13 cellular contexts compared by ENCODE assay signal in genomic region chr13:30863796-30864195, GRCh38. TPM values are rescaled to one million over a fixed set of nuclear protein-coding genes. Genes with fewer than 3 reads are reported as not detected.
DNase-seq lines count a peak whose midpoint lies in the region; ATAC-seq and TF ChIP-seq lines count a peak whose summit lies in the region.
"Had no signal": no experiment of that assay in that cellular context is flagged by ENCODE, and none has a peak within 500 bp of the region (broad histone marks: within the 10 kb centered on the region; RNA-seq: fewer than 3 reads in every experiment).

No MANE protein-coding gene starts in this region.

- H3K36me3 Mint-ChIP-seq in osteocyte (ENCODE audit: unreplicated experiment), result no peaks in the 10 kb centered on the region

- no peaks in the 10 kb centered on the region for H3K27me3 Mint-ChIP-seq in osteocyte (ENCODE audit: unreplicated experiment)

- H3K27ac ChIP-seq in right atrium auricular region (peak overlapping the region; percentile 59 to 72), heart left ventricle (peak overlapping the region in 3 of 12 donors; percentile 53 to 82 (median 78)), hepatocyte (peak overlapping the region; percentile 94), aorta (ENCODE audit: low read depth in 1 of 2, low read length in 2 of 2) (peak overlapping the region; percentile 81 to 86)
- H3K27ac ChIP-seq: cardiac muscle cell had no signal

- TF ChIP-seq POLR2A in heart left ventricle (IDR thresholded peaks at IDR 0.05), result no peak

- H3K36me3 ChIP-seq in right atrium auricular region, result no peaks in the 10 kb centered on the region
- no peaks in the 10 kb centered on the region for H3K36me3 ChIP-seq in heart left ventricle
- no peaks in the 10 kb centered on the region for H3K36me3 ChIP-seq in hepatocyte (replicated peaks; ENCODE audit: insufficient read depth, low read depth)
- no peaks in the 10 kb centered on the region for H3K36me3 ChIP-seq in aorta (ENCODE audit: control insufficient read depth in 1 of 2, insufficient read depth in 2 of 2, low read length in 1 of 2)
- H3K36me3 ChIP-seq: cardiac muscle cell had no signal

- H3K4me3 ChIP-seq in right atrium auricular region (no peak overlapping the region), heart left ventricle (no peak overlapping the region), hepatocyte (no peak overlapping the region), aorta (ENCODE audit: low read length in 2 of 2) (no peak overlapping the region)
- H3K4me3 ChIP-seq: cardiac muscle cell had no signal

- TF ChIP-seq CTCF in right atrium auricular region (IDR thresholded peaks at IDR 0.05), result no peak
- TF ChIP-seq CTCF in heart left ventricle (IDR thresholded peaks at IDR 0.05), result no peak
- TF ChIP-seq CTCF in hepatocyte (IDR thresholded peaks at IDR 0.05; ENCODE audit: poor library complexity), result no peak
- no peak for TF ChIP-seq CTCF in osteocyte (IDR thresholded peaks at IDR 0.05)

- no peak for ATAC-seq in heart left ventricle
- no peak for ATAC-seq in aorta (ENCODE audit: low FRiP score)
- no peak for ATAC-seq in HG02870 (IDR thresholded peaks at IDR 0.05; ENCODE audit: unreplicated experiment)
- ATAC-seq: activated CD8-positive, alpha-beta T cell treated with anti-CD3 and anti-CD28 coated beads for 36 hours had no signal

- H3K4me2 ChIP-seq in hepatocyte, result no peak overlapping the region

- H3K27ac Mint-ChIP-seq in osteocyte (ENCODE audit: unreplicated experiment), result peak overlapping the region; percentile 98
- H3K27ac Mint-ChIP-seq: activated CD8-positive, alpha-beta T cell treated with anti-CD3 and anti-CD28 coated beads for 36 hours had no signal

- no peaks in the 10 kb centered on the region for H3K9me3 Mint-ChIP-seq in osteocyte (ENCODE audit: unreplicated experiment)
- H3K9me3 Mint-ChIP-seq: activated CD8-positive, alpha-beta T cell treated with anti-CD3 and anti-CD28 coated beads for 36 hours had no signal

- H3K4me3 Mint-ChIP-seq in osteocyte (ENCODE audit: unreplicated experiment), result no peak overlapping the region
- H3K4me3 Mint-ChIP-seq: activated CD8-positive, alpha-beta T cell treated with anti-CD3 and anti-CD28 coated beads for 36 hours had no signal

- no peak overlapping the region for H2AFZ ChIP-seq in hepatocyte

- peaks cover 52% of the 10 kb centered on the region for H3K4me1 Mint-ChIP-seq in osteocyte (ENCODE audit: unreplicated experiment)

- H4K20me1 ChIP-seq in hepatocyte (ENCODE audit: insufficient read depth, poor library complexity, severe bottlenecking), result no peaks in the 10 kb centered on the region

- H3K9me3 ChIP-seq in right atrium auricular region (no peaks in the 10 kb centered on the region), heart left ventricle (peaks cover 0 to under 1% (median 0%) of the 10 kb centered on the region in 12 donors), hepatocyte (ENCODE audit: low read depth) (no peaks in the 10 kb centered on the region), aorta (ENCODE audit: control insufficient read depth, low read length) (no peaks in the 10 kb centered on the region)

- DNase-seq in right atrium auricular region (ENCODE audit: low spot score), result no peak
- DNase-seq in heart left ventricle, result no peak
- DNase-seq in hepatocyte (ENCODE audit: low spot score), result no peak
- DNase-seq in osteocyte (ENCODE audit: extremely low spot score, unreplicated experiment), result no peak
- no peak for DNase-seq in aorta
- no peak for DNase-seq in activated effector memory CD4-positive, alpha-beta T cell treated with Interleukin-2 at 50 U/mL for 16 hours
- DNase-seq in H4 (ENCODE audit: low spot score), result no peak
- DNase-seq: activated CD8-positive, alpha-beta T cell treated with anti-CD3 and anti-CD28 coated beads for 36 hours; activated gamma-delta T cell; NCI-H1436; NCI-H446 treated with DMSO at 0.1 percent for 48 hours had no signal

- no peaks in the 10 kb centered on the region for H3K79me2 ChIP-seq in hepatocyte

- H3K9me2 ChIP-seq in hepatocyte (replicated peaks; ENCODE audit: insufficient read depth), result no peaks in the 10 kb centered on the region

- WGBS in heart left ventricle, 4 donors, result 89 to 94% (median 94%) methylated on average over 7 of the region's 7 CpGs
- WGBS in hepatocyte (ENCODE audit: low lambda C conversion rate, missing lambda C conversion rate), result 82% methylated on average over 7 of the region's 7 CpGs
- 87 to 91% methylated on average over 7 of the region's 7 CpGs for WGBS in aorta, 2 donors

- H3K4me1 ChIP-seq in right atrium auricular region (peaks cover 0 to 23% of the 10 kb centered on the region in 2 donors), heart left ventricle (peaks cover 0 to 34% (median 11%) of the 10 kb centered on the region in 12 donors), hepatocyte (ENCODE audit: insufficient read depth) (peaks cover 51% of the 10 kb centered on the region), aorta (ENCODE audit: control insufficient read depth in 1 of 2, insufficient read depth in 2 of 2, low read length in 2 of 2) (peaks cover 0 to 2% of the 10 kb centered on the region in 2 donors)

- intact Hi-C loops in heart left ventricle (cut with DNase I), result loop anchor here in 8 of 10 donors (2.0 to 10.0 kb wide), 7 partner anchors 51 to 729 kb away; partner anchors contain the start of gene HMGB1 (in 1 of the 8)
- intact Hi-C loops in aorta (cut with DNase I), result loop anchor here (2.0 to 10.0 kb wide), 5 partner anchors 15 to 439 kb away; partner anchors contain the start of gene UBE2L5 (in 1 of the 2)

- H3K27me3 ChIP-seq in right atrium auricular region (no peaks in the 10 kb centered on the region), heart left ventricle (no peaks in the 10 kb centered on the region), hepatocyte (no peaks in the 10 kb centered on the region), aorta (ENCODE audit: control insufficient read depth in 1 of 2, insufficient read depth in 2 of 2, low read length in 1 of 2) (no peaks in the 10 kb centered on the region)

RNA-seq across cellular contexts. Expression of gene MEDAG, which starts 42.3 kb away (rescaled TPM):
- total RNA-seq in right atrium auricular region, result 10 to 100 TPM; 37.4 to 42.4 TPM
- 10 to 100 TPM in 3 of 9 donors, 1 to 10 TPM in 6; 4.2 to 41.9 (median 8.0) TPM for total RNA-seq in heart left ventricle
- 10 to 100 TPM in 1 of 2 donors, 1 to 10 TPM in 1; 3.8 to 11.1 TPM for polyA plus RNA-seq in heart left ventricle
- total RNA-seq in hepatocyte, result 0.03 TPM in 1 of 2 replicates, not detected in the other
- 0.28 and 0.30 TPM in 2 replicates for polyA plus RNA-seq in hepatocyte
- 2.0 and 2.7 TPM in 2 replicates for total RNA-seq in osteocyte
- 100 to 1,000 TPM; 146 to 188 TPM for total RNA-seq in aorta
- 100 to 1,000 TPM in 1 of 2 donors, 10 to 100 TPM in 1; 60.2 to 164 TPM for polyA plus RNA-seq in aorta
- not detected in 2 replicates for total RNA-seq in H4 (2014; rRNA removed; shearing (Covaris generic))
- total RNA-seq: activated CD8-positive, alpha-beta T cell treated with anti-CD3 and anti-CD28 coated beads for 36 hours had no signal
- polyA plus RNA-seq: cardiac muscle cell had no signal
